In genomic region chr5:179806250-179807045, GRCh38 we compare ENCODE assay signal across 8 cellular contexts. TPM values are rescaled to one million over a fixed set of nuclear protein-coding genes. Genes with fewer than 3 reads are reported as not detected.
DNase-seq lines count a peak whose midpoint lies in the region; ATAC-seq, FAIRE-seq and TF ChIP-seq lines count a peak whose summit lies in the region.

MGAT4B (minus strand) TSS chr5:179806866; CDS start chr5:179806583, 283 bp downstream.

- H3K23ac ChIP-seq in H1 (ENCODE audit: insufficient read length): no peak within 1 kb of the TSS

- peak in 1 of 2 experiments; percentile 59; a peak in 1 of 3 replicates for TF ChIP-seq EP300 in H1 (IDR thresholded peaks at IDR 0.05; ENCODE audit: borderline replicate concordance in 1 of 2, low read depth in 2 of 2, low read length in 2 of 2)

- ATAC-seq in GM18520 (IDR thresholded peaks at IDR 0.05; ENCODE audit: unreplicated experiment) (peak; percentile 56), HG02981 (IDR thresholded peaks at IDR 0.05; ENCODE audit: unreplicated experiment) (peak; percentile 58), lung (ENCODE audit: insufficient read depth, low FRiP score) (peak; percentile 88)
- peak; percentile 70 to 79 for ATAC-seq in stimulated activated naive B cell treated with anti-CD40 and anti-IgM and Interleukin-4, amounts not matched to agents 10 μg/mL and 1 μg/mL and 100 μg/mL, for 72 hours (replicated peaks)

- H3K4me1 ChIP-seq in H1 (replicated peaks in 1 of 4; ENCODE audit: control insufficient read depth in 3 of 4, insufficient read depth in 4 of 4, low read length in 3 of 4) (peaks cover 0 to 31% (median 29%) of the 10 kb centered on the region in 4 experiments; a peak in 6 of 7 replicates), lung (ENCODE audit: control insufficient read depth in 2 of 2, insufficient read depth in 2 of 2, low read length in 2 of 2) (peaks cover 0 to 18% of the 10 kb centered on the region in 2 donors)

- H3K4ac ChIP-seq in H1 (replicated peaks; ENCODE audit: insufficient read length, low read depth, low read length): no peak within 1 kb of the TSS

- peak within 1 kb of the TSS; percentile 97 for H4K91ac ChIP-seq in H1 (replicated peaks; ENCODE audit: insufficient read length, low read length)

- peak within 1 kb of the TSS; percentile 85; the same call in 1 of the 2 replicates for H2BK5ac ChIP-seq in H1 (ENCODE audit: low read depth, low read length)

- H3K4me2 ChIP-seq in H1 (ENCODE audit: insufficient read depth in 1 of 2, low read depth in 2 of 2, low read length in 2 of 2): peak within 1 kb of the TSS; percentile 75 to 82

- peaks cover 15% of the 10 kb centered on the region for H3K36me3 Mint-ChIP-seq in activated CD4-positive, alpha-beta memory T cell treated with anti-CD3 and anti-CD28 coated beads for 36 hours
- H3K36me3 Mint-ChIP-seq in stimulated activated naive B cell treated with anti-CD40 and anti-IgM and Interleukin-4, amounts not matched to agents 10 μg/mL and 1 μg/mL and 100 μg/mL, for 72 hours: peaks cover 11 to 23% of the 10 kb centered on the region in 2 donors

- peak within 1 kb of the TSS; percentile 86 for H3K4me3 Mint-ChIP-seq in activated CD4-positive, alpha-beta memory T cell treated with anti-CD3 and anti-CD28 coated beads for 36 hours
- peak within 1 kb of the TSS; percentile 82 to 97 for H3K4me3 Mint-ChIP-seq in stimulated activated naive B cell treated with anti-CD40 and anti-IgM and Interleukin-4, amounts not matched to agents 10 μg/mL and 1 μg/mL and 100 μg/mL, for 72 hours

- H3K18ac ChIP-seq in H1 (ENCODE audit: extremely low read depth, low read length): peak within 1 kb of the TSS; percentile 71

- TF ChIP-seq RAD21 in H1 (IDR thresholded peaks at IDR 0.05 in 1 of 2, conservative IDR thresholded peaks at IDR 0.05 in 1 of 2; ENCODE audit: low read depth in 2 of 2, low read length in 2 of 2): no peak

- no peak within 1 kb of the TSS for H2BK20ac ChIP-seq in H1 (ENCODE audit: low read length)

- POLR2A ChIA-PET in activated CD4-positive, alpha-beta memory T cell treated with anti-CD3 and anti-CD28 coated beads for 36 hours (lab: Charles Lee): interaction anchor here (1.0 to 3.9 kb wide), 3 partner anchors 12 to 74 kb away, joined by 3 to 19 read pairs (median 8); partner anchors contain the start of genes LTC4S and SQSTM1
- POLR2A ChIA-PET in H1 (lab: Charles Lee; ENCODE audit: partially characterized antibody): interaction anchor here (0.6 to 16.9 kb wide), 6 partner anchors 10 to 183 kb away, joined by 3 to 207 read pairs (median 4); partner anchors contain the start of genes HNRNPH1, LTC4S and SQSTM1

- H3K27ac Mint-ChIP-seq in activated CD4-positive, alpha-beta memory T cell treated with anti-CD3 and anti-CD28 coated beads for 36 hours: peak within 1 kb of the TSS; percentile 71
- peak within 1 kb of the TSS; percentile 62 for H3K27ac Mint-ChIP-seq in stimulated activated naive B cell treated with anti-CD40 and anti-IgM and Interleukin-4, amounts not matched to agents 10 μg/mL and 1 μg/mL and 100 μg/mL, for 72 hours

- TF ChIP-seq CTCF in AG09309 (IDR thresholded peaks at IDR 0.05; ENCODE audit: control insufficient read depth, insufficient read depth, low read depth, low read length, missing control alignments) (no peak), H1 (IDR thresholded peaks at IDR 0.05; ENCODE audit: control extremely low read depth in 1 of 3, insufficient read depth in 1 of 3, low read depth in 1 of 3, low read length in 3 of 3) (no peak), lung (IDR thresholded peaks at IDR 0.05; ENCODE audit: control extremely low read depth, extremely low read depth) (no peak)

- H3K14ac ChIP-seq in H1 (ENCODE audit: insufficient read length): no peak within 1 kb of the TSS

- H4K5ac ChIP-seq in H1 (ENCODE audit: insufficient read length, low read depth, low read length): peak within 1 kb of the TSS; percentile 84

- H2BK120ac ChIP-seq in H1 (replicated peaks; ENCODE audit: low read depth, low read length): no peak within 1 kb of the TSS

- H3K4me1 Mint-ChIP-seq in activated CD4-positive, alpha-beta memory T cell treated with anti-CD3 and anti-CD28 coated beads for 36 hours (ENCODE audit: low read depth): peaks cover 33% of the 10 kb centered on the region
- peaks cover 37 to 42% of the 10 kb centered on the region in 2 donors for H3K4me1 Mint-ChIP-seq in stimulated activated naive B cell treated with anti-CD40 and anti-IgM and Interleukin-4, amounts not matched to agents 10 μg/mL and 1 μg/mL and 100 μg/mL, for 72 hours

- peaks cover 10% of the 10 kb centered on the region; the same call in 1 of the 2 replicates for H3K23me2 ChIP-seq in H1 (ENCODE audit: low read depth, low read length)

- 0% methylated on average over 3 of the region's 108 CpGs; no CpG with 5 or more reads in 1 of the 2 experiments for WGBS in H1 (ENCODE audit: extremely low coverage in 1 of 2, insufficient coverage in 1 of 2, insufficient read length in 1 of 2, insufficient replicate concordance in 2 of 2, low coverage in 1 of 2, low lambda C conversion rate in 2 of 2, missing lambda C conversion rate in 1 of 2), 2 experiments
- 1% methylated on average over 51 to 108 of the region's 108 CpGs for WGBS in lung, 2 donors

- H3K27ac ChIP-seq in H1 (ENCODE audit: low read depth, low read length) (peak within 1 kb of the TSS; percentile 75; the same call in 1 of the 2 replicates), lung (ENCODE audit: low read depth in 1 of 2, low read length in 1 of 2) (peak within 1 kb of the TSS; percentile 92 to 97)

- H3K9me3 ChIP-seq in H1 (ENCODE audit: insufficient read depth in 2 of 2, low read depth in 1 of 2, low read length in 1 of 2): no peaks in the 10 kb centered on the region
- no peaks in the 10 kb centered on the region for H3K9me3 ChIP-seq in lung (ENCODE audit: control insufficient read depth in 2 of 2, insufficient read depth in 1 of 2, low read length in 1 of 2)

- peaks cover 11% of the 10 kb centered on the region for H3K79me1 ChIP-seq in H1 (ENCODE audit: low read depth, low read length)

- H3K36me3 ChIP-seq in H1 (ENCODE audit: control insufficient read depth in 2 of 4, insufficient read depth in 4 of 4, low read length in 3 of 4): peaks cover 0 to under 1% (median 0%) of the 10 kb centered on the region in 4 experiments; a peak in 1 of 8 replicates
- peaks cover 0 to under 1% of the 10 kb centered on the region in 2 donors for H3K36me3 ChIP-seq in lung (ENCODE audit: control insufficient read depth in 2 of 2, insufficient read depth in 2 of 2, low read length in 2 of 2)

- CTCF ChIA-PET in activated CD4-positive, alpha-beta memory T cell treated with anti-CD3 and anti-CD28 coated beads for 36 hours (lab: Charles Lee): interaction anchor here (0.9 to 1.5 kb wide), 4 partner anchors 9 to 100 kb away, joined by 3 to 4 read pairs (median 4); no protein-coding TSS in a partner anchor
- CTCF ChIA-PET in H1 (lab: Charles Lee; ENCODE audit: partially characterized antibody): interaction anchor here (0.9 to 1.4 kb wide), 3 partner anchors 9 to 31 kb away, joined by 3 to 6 read pairs (median 4); partner anchors contain the start of gene SQSTM1

- peak within 1 kb of the TSS; percentile 30 for H3K56ac ChIP-seq in H1 (replicated peaks; ENCODE audit: insufficient read length, low read depth, low read length)

- peak within 1 kb of the TSS; percentile 71 for H3K4me3 ChIP-seq in AG09309 (ENCODE audit: control insufficient read depth, low read depth, low read length)
- H3K4me3 ChIP-seq in H1 (ENCODE audit: extremely low read depth in 1 of 4, insufficient read depth in 2 of 4, low read depth in 3 of 4, low read length in 4 of 4): peak within 1 kb of the TSS; percentile 58 to 78 (median 66)
- peak within 1 kb of the TSS; percentile 95 for H3K4me3 ChIP-seq in lung

- H2AFZ ChIP-seq in H1 (ENCODE audit: low read length): no peak within 1 kb of the TSS

- H3K9me3 Mint-ChIP-seq in activated CD4-positive, alpha-beta memory T cell treated with anti-CD3 and anti-CD28 coated beads for 36 hours: no peaks in the 10 kb centered on the region
- H3K9me3 Mint-ChIP-seq in stimulated activated naive B cell treated with anti-CD40 and anti-IgM and Interleukin-4, amounts not matched to agents 10 μg/mL and 1 μg/mL and 100 μg/mL, for 72 hours: no peaks in the 10 kb centered on the region

- peak in 1 of 2 experiments; percentile 35; a peak in 1 of 3 replicates for TF ChIP-seq POLR2A in H1 (IDR thresholded peaks at IDR 0.05; ENCODE audit: control extremely low read depth in 1 of 2, low read depth in 2 of 2, low read length in 2 of 2)

- FAIRE-seq in H1 (lab: Jason Lieb, UNC): no peak

- no peaks in the 10 kb centered on the region for H3K27me3 Mint-ChIP-seq in activated CD4-positive, alpha-beta memory T cell treated with anti-CD3 and anti-CD28 coated beads for 36 hours
- no peaks in the 10 kb centered on the region for H3K27me3 Mint-ChIP-seq in stimulated activated naive B cell treated with anti-CD40 and anti-IgM and Interleukin-4, amounts not matched to agents 10 μg/mL and 1 μg/mL and 100 μg/mL, for 72 hours

- no peak within 1 kb of the TSS; the same call in 1 of the 2 replicates for H2BK12ac ChIP-seq in H1 (ENCODE audit: low read depth, low read length)

- peaks cover 4 to 18% of the 10 kb centered on the region in 2 experiments for H4K20me1 ChIP-seq in H1 (replicated peaks in 1 of 2; ENCODE audit: control insufficient read depth in 1 of 2, insufficient read depth in 2 of 2, low read length in 2 of 2)

- H2BK15ac ChIP-seq in H1 (ENCODE audit: low read length): no peak within 1 kb of the TSS

- H4K8ac ChIP-seq in H1 (ENCODE audit: extremely low read depth, insufficient read depth, low read length): peak within 1 kb of the TSS; percentile 85

- DNase-seq in AG09309 (ENCODE audit: low read depth): no peak
- DNase-seq in NCI-H2196 (lab: John Stamatoyannopoulos, UW; ENCODE audit: unreplicated experiment): peak; percentile 74
- peak; percentile 72 for DNase-seq in activated CD4-positive, alpha-beta memory T cell treated with anti-CD3 and anti-CD28 coated beads for 36 hours
- peak in 1 of 2 experiments; percentile 78 for DNase-seq in H1 (ENCODE audit: low read depth in 1 of 2, low spot score in 2 of 2)
- DNase-seq in lung (ENCODE audit: low spot score): peak; percentile 73
- DNase-seq in stimulated activated naive B cell treated with anti-CD40 and anti-IgM and Interleukin-4, amounts not matched to agents 10 μg/mL and 1 μg/mL and 100 μg/mL, for 72 hours: peak; percentile 58

- H3K9ac ChIP-seq in H1 (replicated peaks in 1 of 4; ENCODE audit: extremely low read depth in 1 of 4, low read depth in 3 of 4, low read length in 3 of 4): peak within 1 kb of the TSS in 3 of 4 experiments; percentile 58 to 77 (median 75); a peak in 5 of 7 replicates

- no peak within 1 kb of the TSS for H2AK5ac ChIP-seq in H1 (ENCODE audit: low read depth, low read length)

- peaks cover 0 to 22% of the 10 kb centered on the region in 2 experiments; a peak in 2 of 4 replicates for H3K79me2 ChIP-seq in H1 (ENCODE audit: control insufficient read depth in 1 of 2, insufficient read depth in 2 of 2, low read length in 2 of 2)

- intact Hi-C loops in activated CD4-positive, alpha-beta memory T cell treated with anti-CD3 and anti-CD28 coated beads for 36 hours (cut with micrococcal nuclease): loop anchor here (5.0 kb wide), 1 partner anchor 266 kb away; the partner anchor contains the start of gene RNF130

- H3K27me3 ChIP-seq in H1 (replicated peaks in 1 of 4; ENCODE audit: control insufficient read depth in 3 of 4, extremely low read depth in 1 of 4, insufficient read depth in 3 of 4, low read length in 3 of 4) (no peaks in the 10 kb centered on the region), lung (ENCODE audit: control insufficient read depth, insufficient read depth) (no peaks in the 10 kb centered on the region)

RNA-seq across cellular contexts. Expression of gene MGAT4B, which starts in this region (rescaled TPM):
- 10 to 100 TPM; 95.8 to 96.8 TPM for total RNA-seq in activated CD4-positive, alpha-beta memory T cell treated with anti-CD3 and anti-CD28 coated beads for 36 hours
- 112 and 116 TPM in 2 replicates for total RNA-seq in H1 (2021; fragmentation: NEBNext Ultra II Directional; extraction: Animal tissue kit (Norgen Biotek cat#: 25700))
- polyA plus RNA-seq in H1 (2011; rRNA removed) (128 and 182 TPM in 2 replicates), lung (10 to 100 TPM; 65.0 to 91.7 TPM)
- polyA plus RNA-seq in H1 (2011; cell fraction: cytosol; rRNA removed): 107 TPM
- polyA plus RNA-seq in H1 (2011; cell fraction: nucleus; rRNA removed): 485 TPM
- polyA plus RNA-seq in H1 (2012, experiment 1 of 2): 120 to 133 TPM (median 129 TPM) in 4 replicates
- polyA plus RNA-seq in H1 (2012, experiment 2 of 2): 128 TPM
- 81.5 TPM for polyA plus RNA-seq in H1 (2013, experiment 1 of 2)
- polyA plus RNA-seq in H1 (2013, experiment 2 of 2): 77.1 TPM
- 93.9 and 120 TPM in 2 replicates for polyA minus RNA-seq in H1 (2011; rRNA and poly(A)+ RNA removed)
- 99.0 TPM for polyA minus RNA-seq in H1 (2011; cell fraction: cytosol; rRNA and poly(A)+ RNA removed)
- 145 TPM for polyA minus RNA-seq in H1 (2011; cell fraction: nucleus; rRNA and poly(A)+ RNA removed)
- 100 to 1,000 TPM in 1 of 2 donors, 10 to 100 TPM in 1; 73.2 to 154 TPM for total RNA-seq in lung
